Comparison of ENCODE assay signal across 25 cellular contexts in genomic region chr12:64706366-64706765, GRCh38. TPM values are rescaled to one million over a fixed set of nuclear protein-coding genes. Genes with fewer than 3 reads are reported as not detected.
A peak's percentile ranks its signal among the peaks of the same experiment; 100 is the strongest.
DNase-seq lines count a peak whose midpoint lies in the region; ATAC-seq and TF ChIP-seq lines count a peak whose summit lies in the region.
"Had no signal": no experiment of that assay in that cellular context is flagged by ENCODE, and none has a peak within 500 bp of the region (broad histone marks: within the 10 kb centered on the region; RNA-seq: fewer than 3 reads in every experiment).

No MANE protein-coding gene starts in this region.

- no peaks in the 10 kb centered on the region for H3K9me3 Mint-ChIP-seq in activated naive CD8-positive, alpha-beta T cell treated with anti-CD3 and anti-CD28 coated beads, Interleukin-2, amount 10 ng/mL, durations not matched to agents 7 days and 5 days
- H3K9me3 Mint-ChIP-seq in activated naive CD8-positive, alpha-beta T cell treated with anti-CD3 and anti-CD28 coated beads, Interleukin-2, amount 50 U/mL, for 24 hours: no peaks in the 10 kb centered on the region
- H3K9me3 Mint-ChIP-seq in MCF 10A (ENCODE audit: unreplicated experiment): no peaks in the 10 kb centered on the region
- H3K9me3 Mint-ChIP-seq: activated CD4-positive, alpha-beta T cell treated with anti-CD3 and anti-CD28 coated beads, Interleukin-2, amount 10 ng/mL, durations not matched to agents 7 days and 5 days; activated naive CD4-positive, alpha-beta T cell treated with anti-CD3 and anti-CD28 coated beads for 36 hours; endodermal cell had no signal

- H3K18ac ChIP-seq in trophoblast cell (ENCODE audit: low read length): no peak overlapping the region

- no peak overlapping the region for H2BK5ac ChIP-seq in trophoblast cell (ENCODE audit: low read depth, low read length, poor library complexity)

- no peak overlapping the region for H2AK5ac ChIP-seq in trophoblast cell (ENCODE audit: low read length)

- H3K79me1 ChIP-seq in trophoblast cell (ENCODE audit: low read length): no peaks in the 10 kb centered on the region

- no peak for DNase-seq in activated naive CD8-positive, alpha-beta T cell treated with anti-CD3 and anti-CD28 coated beads, Interleukin-2, amount 10 ng/mL, durations not matched to agents 7 days and 5 days
- DNase-seq in activated naive CD8-positive, alpha-beta T cell treated with anti-CD3 and anti-CD28 coated beads, Interleukin-2, amount 50 U/mL, for 24 hours: no peak
- no peak for DNase-seq in heart left ventricle
- no peak for DNase-seq in trophoblast cell
- DNase-seq in AG08395 (ENCODE audit: low spot score): no peak
- DNase-seq in MCF 10A (ENCODE audit: unreplicated experiment): no peak
- no peak for DNase-seq in stimulated activated CD4-positive, alpha-beta T cell treated with anti-CD3 and anti-CD28 coated beads, Interleukin-15, amount 100 ng/mL, for 24 hours
- DNase-seq: activated CD4-positive, alpha-beta T cell treated with anti-CD3 and anti-CD28 coated beads, Interleukin-2, amount 10 ng/mL, durations not matched to agents 7 days and 5 days; activated naive CD4-positive, alpha-beta T cell treated with anti-CD3 and anti-CD28 coated beads for 36 hours; activated T-cell treated with anti-CD3 and anti-CD28 coated beads, Interleukin-2, amount 50 U/mL, for 48 hours; cortex of kidney; DMS53; endodermal cell; esophagus squamous epithelium; GF-D8; left colon; mesenchymal stem cell; NCI-H2029 treated with DMSO at 0.1 percent for 48 hours; NCI-H2227 treated with DMSO at 0.1 percent for 48 hours; NCI-H774; occipital lobe; stomach; tibial artery had no signal

- no peak overlapping the region for H2BK120ac ChIP-seq in trophoblast cell (ENCODE audit: insufficient read depth, low read length, poor library complexity)

- H3K23ac ChIP-seq in trophoblast cell (ENCODE audit: low read length): no peak overlapping the region

- H3K4me1 ChIP-seq in heart left ventricle: peaks cover 0 to 16% (median 9%) of the 10 kb centered on the region in 12 donors
- H3K4me1 ChIP-seq in trophoblast cell (ENCODE audit: control insufficient read depth in 1 of 2, insufficient read depth in 2 of 2, low read length in 2 of 2): peaks cover 5 to 9% of the 10 kb centered on the region in 2 experiments
- H3K4me1 ChIP-seq: esophagus squamous epithelium had no signal

- no peak overlapping the region for H4K91ac ChIP-seq in trophoblast cell (ENCODE audit: low read depth, low read length)

- H4K12ac ChIP-seq in trophoblast cell (ENCODE audit: low read depth, low read length): no peak overlapping the region

- POLR2A ChIA-PET in activated naive CD8-positive, alpha-beta T cell treated with anti-CD3 and anti-CD28 coated beads, Interleukin-2, amount 10 ng/mL, durations not matched to agents 7 days and 5 days (lab: Charles Lee): no interaction called here
- POLR2A ChIA-PET in MCF 10A (lab: Yijun Ruan, JAX): interaction anchor here (0.6 to 1.0 kb wide), 3 partner anchors 31 to 164 kb away, joined by 3 to 4 read pairs (median 3); no protein-coding TSS in a partner anchor

- no peak overlapping the region for H3K27ac ChIP-seq in heart left ventricle
- no peak overlapping the region for H3K27ac ChIP-seq in trophoblast cell (ENCODE audit: low read depth, low read length)
- H3K27ac ChIP-seq: esophagus squamous epithelium, stomach, tibial artery had no signal

- no peak overlapping the region for H4K8ac ChIP-seq in trophoblast cell (ENCODE audit: low read depth, low read length)

- no peak for TF ChIP-seq CTCF in heart left ventricle (IDR thresholded peaks at IDR 0.05)
- no peak for TF ChIP-seq CTCF in MCF 10A (IDR thresholded peaks at IDR 0.05; ENCODE audit: unreplicated experiment)

- no peak overlapping the region for H3K4ac ChIP-seq in trophoblast cell (ENCODE audit: low read depth, low read length)

- H2AFZ ChIP-seq in trophoblast cell (ENCODE audit: insufficient read depth, low read length, poor library complexity): no peak overlapping the region

- 15 to 63% (median 17%) methylated on average over 1 to 3 of the region's 3 CpGs for WGBS in heart left ventricle, 4 donors
- no CpG with 5 or more reads among the region's 3 CpGs for WGBS in trophoblast cell (ENCODE audit: extremely low coverage, insufficient coverage, insufficient read length)

- H3K9ac ChIP-seq in trophoblast cell (ENCODE audit: low read length): no peak overlapping the region

- no peaks in the 10 kb centered on the region for H3K79me2 ChIP-seq in trophoblast cell (ENCODE audit: control insufficient read depth, insufficient read depth, low read length, poor library complexity)

- H3K14ac ChIP-seq in trophoblast cell (ENCODE audit: low read length): no peak overlapping the region

- H3K36me3 ChIP-seq in heart left ventricle (no peaks in the 10 kb centered on the region), trophoblast cell (ENCODE audit: control insufficient read depth in 1 of 2, insufficient read depth in 2 of 2, low read length in 2 of 2) (no peaks in the 10 kb centered on the region)
- H3K36me3 ChIP-seq: esophagus squamous epithelium, stomach had no signal

- H3K4me2 ChIP-seq in trophoblast cell (ENCODE audit: low read length): no peak overlapping the region

- no peak overlapping the region for H3K4me3 ChIP-seq in heart left ventricle
- H3K4me3 ChIP-seq in trophoblast cell (ENCODE audit: low read depth, low read length): peak overlapping the region; percentile 16
- H3K4me3 ChIP-seq: esophagus squamous epithelium, K562, stomach, tibial artery had no signal

- peak overlapping the region; percentile 3 for H3K27ac Mint-ChIP-seq in activated naive CD8-positive, alpha-beta T cell treated with anti-CD3 and anti-CD28 coated beads, Interleukin-2, amount 10 ng/mL, durations not matched to agents 7 days and 5 days
- no peak overlapping the region for H3K27ac Mint-ChIP-seq in activated naive CD8-positive, alpha-beta T cell treated with anti-CD3 and anti-CD28 coated beads, Interleukin-2, amount 50 U/mL, for 24 hours
- no peak overlapping the region for H3K27ac Mint-ChIP-seq in MCF 10A (ENCODE audit: low read depth, unreplicated experiment)
- H3K27ac Mint-ChIP-seq: activated CD4-positive, alpha-beta T cell treated with anti-CD3 and anti-CD28 coated beads, Interleukin-2, amount 10 ng/mL, durations not matched to agents 7 days and 5 days; activated naive CD4-positive, alpha-beta T cell treated with anti-CD3 and anti-CD28 coated beads for 36 hours; endodermal cell had no signal

- H3K27me3 Mint-ChIP-seq in activated naive CD8-positive, alpha-beta T cell treated with anti-CD3 and anti-CD28 coated beads, Interleukin-2, amount 10 ng/mL, durations not matched to agents 7 days and 5 days: no peaks in the 10 kb centered on the region
- H3K27me3 Mint-ChIP-seq in activated naive CD8-positive, alpha-beta T cell treated with anti-CD3 and anti-CD28 coated beads, Interleukin-2, amount 50 U/mL, for 24 hours: no peaks in the 10 kb centered on the region
- no peaks in the 10 kb centered on the region for H3K27me3 Mint-ChIP-seq in MCF 10A (ENCODE audit: insufficient read depth, unreplicated experiment)
- H3K27me3 Mint-ChIP-seq: activated CD4-positive, alpha-beta T cell treated with anti-CD3 and anti-CD28 coated beads, Interleukin-2, amount 10 ng/mL, durations not matched to agents 7 days and 5 days had no signal

- no peak overlapping the region for H3K4me3 Mint-ChIP-seq in activated naive CD8-positive, alpha-beta T cell treated with anti-CD3 and anti-CD28 coated beads, Interleukin-2, amount 10 ng/mL, durations not matched to agents 7 days and 5 days
- H3K4me3 Mint-ChIP-seq in activated naive CD8-positive, alpha-beta T cell treated with anti-CD3 and anti-CD28 coated beads, Interleukin-2, amount 50 U/mL, for 24 hours: no peak overlapping the region
- no peak overlapping the region for H3K4me3 Mint-ChIP-seq in MCF 10A (ENCODE audit: unreplicated experiment)
- H3K4me3 Mint-ChIP-seq: activated CD4-positive, alpha-beta T cell treated with anti-CD3 and anti-CD28 coated beads, Interleukin-2, amount 10 ng/mL, durations not matched to agents 7 days and 5 days; activated naive CD4-positive, alpha-beta T cell treated with anti-CD3 and anti-CD28 coated beads for 36 hours; endodermal cell had no signal

- no peak overlapping the region for H2BK12ac ChIP-seq in trophoblast cell (ENCODE audit: low read length)

- peaks cover 11% of the 10 kb centered on the region for H3K36me3 Mint-ChIP-seq in activated naive CD8-positive, alpha-beta T cell treated with anti-CD3 and anti-CD28 coated beads, Interleukin-2, amount 10 ng/mL, durations not matched to agents 7 days and 5 days
- peaks cover 3% of the 10 kb centered on the region for H3K36me3 Mint-ChIP-seq in activated naive CD8-positive, alpha-beta T cell treated with anti-CD3 and anti-CD28 coated beads, Interleukin-2, amount 50 U/mL, for 24 hours (ENCODE audit: low read depth)
- peaks cover 6% of the 10 kb centered on the region for H3K36me3 Mint-ChIP-seq in MCF 10A (ENCODE audit: insufficient read depth, unreplicated experiment)

- CTCF ChIA-PET in MCF 10A (lab: Yijun Ruan, JAX): interaction anchor here (1.3 to 6.5 kb wide), 3 partner anchors 9 to 161 kb away, joined by 4 to 51 read pairs (median 26); no protein-coding TSS in a partner anchor

- no peak for TF ChIP-seq POLR2A in heart left ventricle (IDR thresholded peaks at IDR 0.05)

- ATAC-seq in activated naive CD8-positive, alpha-beta T cell treated with anti-CD3 and anti-CD28 coated beads, Interleukin-2, amount 10 ng/mL, durations not matched to agents 7 days and 5 days (ENCODE audit: low read depth): no peak
- no peak for ATAC-seq in activated naive CD8-positive, alpha-beta T cell treated with anti-CD3 and anti-CD28 coated beads, Interleukin-2, amount 50 U/mL, for 24 hours
- ATAC-seq in SK-N-SH treated with all-trans-retinoic acid at 6 μM for 48 hours (peak; percentile 77), heart left ventricle (peak in 3 of 4 donors; percentile 30 to 50 (median 49))
- ATAC-seq: K562, left colon had no signal

- no peaks in the 10 kb centered on the region for H3K9me3 ChIP-seq in heart left ventricle
- H3K9me3 ChIP-seq in trophoblast cell (ENCODE audit: insufficient read depth, low read depth, low read length): no peaks in the 10 kb centered on the region
- H3K9me3 ChIP-seq: esophagus squamous epithelium, stomach, tibial artery had no signal

- H3K27me3 ChIP-seq in heart left ventricle (no peaks in the 10 kb centered on the region), trophoblast cell (ENCODE audit: insufficient read depth, low read length) (no peaks in the 10 kb centered on the region)
- H3K27me3 ChIP-seq: esophagus squamous epithelium, stomach, tibial artery had no signal

- intact Hi-C loops in heart left ventricle (cut with DNase I): no loop called here
- intact Hi-C loops in MCF 10A (cut with micrococcal nuclease): no loop called here

- H3K4me1 Mint-ChIP-seq in activated naive CD8-positive, alpha-beta T cell treated with anti-CD3 and anti-CD28 coated beads, Interleukin-2, amount 10 ng/mL, durations not matched to agents 7 days and 5 days: peaks cover 5% of the 10 kb centered on the region
- peaks cover 7% of the 10 kb centered on the region for H3K4me1 Mint-ChIP-seq in activated naive CD8-positive, alpha-beta T cell treated with anti-CD3 and anti-CD28 coated beads, Interleukin-2, amount 50 U/mL, for 24 hours
- no peaks in the 10 kb centered on the region for H3K4me1 Mint-ChIP-seq in MCF 10A (ENCODE audit: insufficient read depth, unreplicated experiment)
- H3K4me1 Mint-ChIP-seq: endodermal cell had no signal

- no TSS peak for BruUV-seq in MCF 10A (replicated peaks; lab: Mats Ljungman, UMichigan)

RNA-seq across cellular contexts. Expression of gene GNS, which starts 52.8 kb away (rescaled TPM):
- 10 to 100 TPM; 28.6 to 32.0 TPM for total RNA-seq in activated naive CD8-positive, alpha-beta T cell treated with anti-CD3 and anti-CD28 coated beads, Interleukin-2, amount 10 ng/mL, durations not matched to agents 7 days and 5 days
- total RNA-seq in heart left ventricle (100 to 1,000 TPM in 8 of 9 donors, 10 to 100 TPM in 1; 82.7 to 246 (median 116) TPM), MCF 10A (2022) (54.7 and 60.8 TPM in 2 replicates)
- polyA plus RNA-seq in heart left ventricle: 10 to 100 TPM; 22.0 to 82.9 TPM
- polyA plus RNA-seq in trophoblast cell (2013): 59.1 and 61.4 TPM in 2 replicates

Comparison
In these comparisons a context has a peak if more than half of its experiments do, and no peak if none do; other contexts are left out.
1. ATAC-seq: peak in SK-N-SH treated with all-trans-retinoic acid at 6 μM for 48 hours (single experiment) and heart left ventricle (3 of 4); none in activated naive CD8-positive, alpha-beta T cell treated with anti-CD3 and anti-CD28 coated beads, Interleukin-2, amount 10 ng/mL, durations not matched to agents 7 days and 5 days (single experiment) and activated naive CD8-positive, alpha-beta T cell treated with anti-CD3 and anti-CD28 coated beads, Interleukin-2, amount 50 U/mL, for 24 hours (single experiment).